Comparison of ENCODE assay signal across 29 cellular contexts in the genomic region with DNA sequence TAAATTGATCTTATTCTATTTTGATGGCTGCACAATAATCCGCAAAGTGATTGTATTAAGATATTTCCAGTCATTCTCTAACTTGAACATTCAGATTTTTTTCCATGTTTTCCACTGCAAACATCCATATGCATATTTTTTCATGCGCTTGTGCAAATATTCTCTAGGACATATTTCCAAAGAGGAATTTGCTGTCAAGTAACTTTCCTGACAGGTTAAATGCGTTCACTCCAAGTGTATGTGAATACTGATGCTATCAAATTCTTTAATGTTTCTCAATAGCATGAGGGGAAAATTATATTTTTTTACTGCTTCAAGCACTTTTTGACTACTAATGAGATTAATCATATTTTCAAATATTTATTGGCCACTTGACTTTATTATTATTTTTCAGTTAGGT.
A peak's percentile ranks its signal among the peaks of the same experiment; 100 is the strongest.
DNase-seq lines count a peak whose midpoint lies in the region; TF ChIP-seq lines count a peak whose summit lies in the region.
"Had no signal": no experiment of that assay in that cellular context is flagged by ENCODE, and none has a peak within 500 bp of the region (broad histone marks: within the 10 kb centered on the region; RNA-seq: fewer than 3 reads in every experiment).

No MANE protein-coding gene starts in this region.

- no peak overlapping the region for H3K4me2 ChIP-seq in neural cell (ENCODE audit: low read length)
- H3K4me2 ChIP-seq: A549; BLaER1; BLaER1 treated with 17β-estradiol and CSF1 and Interleukin-3, amounts not matched to agents 10 nM and 100 nM had no signal

- H3K9me3 Mint-ChIP-seq in activated CD4-positive, alpha-beta memory T cell treated with anti-CD3 and anti-CD28 coated beads, Interleukin-2, amount 10 ng/mL, durations not matched to agents 7 days and 5 days = no peaks in the 10 kb centered on the region
- H3K9me3 Mint-ChIP-seq: CD4-positive, alpha-beta T cell had no signal

- no peak overlapping the region for H2AFZ ChIP-seq in neural cell (ENCODE audit: low read depth, low read length)

- no peaks in the 10 kb centered on the region for H3K36me3 Mint-ChIP-seq in activated CD4-positive, alpha-beta memory T cell treated with anti-CD3 and anti-CD28 coated beads, Interleukin-2, amount 10 ng/mL, durations not matched to agents 7 days and 5 days (ENCODE audit: low read depth)
- H3K36me3 Mint-ChIP-seq: CD14-positive monocyte; CD4-positive, alpha-beta memory T cell; CD4-positive, CD25-positive, alpha-beta regulatory T cell; CD8-positive, alpha-beta memory T cell; CD8-positive, alpha-beta T cell had no signal

- no peak overlapping the region for H3K4me3 Mint-ChIP-seq in activated CD4-positive, alpha-beta memory T cell treated with anti-CD3 and anti-CD28 coated beads, Interleukin-2, amount 10 ng/mL, durations not matched to agents 7 days and 5 days
- H3K4me3 Mint-ChIP-seq: B cell; CD14-positive monocyte; CD4-positive, alpha-beta memory T cell; CD4-positive, alpha-beta T cell; CD4-positive, CD25-positive, alpha-beta regulatory T cell; CD8-positive, alpha-beta memory T cell; CD8-positive, alpha-beta T cell had no signal

- no peaks in the 10 kb centered on the region for H3K27me3 Mint-ChIP-seq in activated CD4-positive, alpha-beta memory T cell treated with anti-CD3 and anti-CD28 coated beads, Interleukin-2, amount 10 ng/mL, durations not matched to agents 7 days and 5 days
- H3K27me3 Mint-ChIP-seq: CD4-positive, CD25-positive, alpha-beta regulatory T cell; CD8-positive, alpha-beta memory T cell had no signal

- H3K36me3 ChIP-seq in neural cell (ENCODE audit: insufficient read depth, low read length) = no peaks in the 10 kb centered on the region
- H3K36me3 ChIP-seq: BE2C; BLaER1; BLaER1 treated with 17β-estradiol and CSF1 and Interleukin-3, amounts not matched to agents 10 nM and 100 nM had no signal

- no peak for DNase-seq in activated CD4-positive, alpha-beta memory T cell treated with anti-CD3 and anti-CD28 coated beads, Interleukin-2, amount 10 ng/mL, durations not matched to agents 7 days and 5 days
- DNase-seq: 8988T; ACHN; AML-193; BE2C; C1 segment of cervical spinal cord; Caco-2; Calu3; CD4-positive, alpha-beta memory T cell; CD4-positive, alpha-beta T cell; CD4-positive, CD25-positive, alpha-beta regulatory T cell; CD8-positive, alpha-beta memory T cell; CD8-positive, alpha-beta T cell; COR-L47; DMS 273 treated with DMSO at 0.1 percent for 48 hours; DMS153; DMS53; DMS79; DMS79 treated with DMSO at 0.1 percent for 48 hours; DND-41; EL had no signal

- no peak for TF ChIP-seq RAD21 in neural cell (conservative IDR thresholded peaks at IDR 0.05)

- no peaks in the 10 kb centered on the region for H3K79me2 ChIP-seq in neural cell (replicated peaks; ENCODE audit: insufficient read depth, low read length)

- CTCF ChIA-PET in activated CD4-positive, alpha-beta memory T cell treated with anti-CD3 and anti-CD28 coated beads, Interleukin-2, amount 10 ng/mL, durations not matched to agents 7 days and 5 days (lab: Charles Lee) = no interaction called here

- no peaks in the 10 kb centered on the region for H3F3A ChIP-seq in neural cell (ENCODE audit: insufficient read depth, low read length, poor library complexity, severe bottlenecking)

- no peak overlapping the region for H3K27ac ChIP-seq in neural cell (ENCODE audit: low read length)
- H3K27ac ChIP-seq: 22Rv1; A549; BLaER1; BLaER1 treated with 17β-estradiol and CSF1 and Interleukin-3, amounts not matched to agents 10 nM and 100 nM; C4-2B had no signal

- no peak overlapping the region for H3K9ac ChIP-seq in neural cell (ENCODE audit: low read length)
- H3K9ac ChIP-seq: BLaER1; BLaER1 treated with 17β-estradiol and CSF1 and Interleukin-3, amounts not matched to agents 10 nM and 100 nM had no signal

- no peak overlapping the region for H3K4me3 ChIP-seq in neural cell (ENCODE audit: low read length)
- H3K4me3 ChIP-seq: A549; BLaER1; BLaER1 treated with 17β-estradiol and CSF1 and Interleukin-3, amounts not matched to agents 10 nM and 100 nM had no signal

- TF ChIP-seq EP300 in neural cell (conservative IDR thresholded peaks at IDR 0.05; ENCODE audit: poor library complexity, severe bottlenecking) = peak; percentile 70

- no peaks in the 10 kb centered on the region for H3K4me1 Mint-ChIP-seq in activated CD4-positive, alpha-beta memory T cell treated with anti-CD3 and anti-CD28 coated beads, Interleukin-2, amount 10 ng/mL, durations not matched to agents 7 days and 5 days
- H3K4me1 Mint-ChIP-seq: B cell; CD14-positive monocyte; CD4-positive, alpha-beta memory T cell; CD4-positive, CD25-positive, alpha-beta regulatory T cell; CD8-positive, alpha-beta memory T cell had no signal

- no peak overlapping the region for H3K27ac Mint-ChIP-seq in activated CD4-positive, alpha-beta memory T cell treated with anti-CD3 and anti-CD28 coated beads, Interleukin-2, amount 10 ng/mL, durations not matched to agents 7 days and 5 days
- H3K27ac Mint-ChIP-seq: B cell; CD14-positive monocyte; CD4-positive, alpha-beta memory T cell; CD4-positive, alpha-beta T cell; CD4-positive, CD25-positive, alpha-beta regulatory T cell; CD8-positive, alpha-beta memory T cell; CD8-positive, alpha-beta T cell had no signal

- no peaks in the 10 kb centered on the region for H3K9me3 ChIP-seq in neural cell (ENCODE audit: low read length)
- H3K9me3 ChIP-seq: A549; BLaER1; BLaER1 treated with 17β-estradiol and CSF1 and Interleukin-3, amounts not matched to agents 10 nM and 100 nM; Caco-2 had no signal

- H3K27me3 ChIP-seq in neural cell (ENCODE audit: insufficient read depth, low read depth, low read length) = no peaks in the 10 kb centered on the region
- H3K27me3 ChIP-seq: BE2C; BLaER1; BLaER1 treated with 17β-estradiol and CSF1 and Interleukin-3, amounts not matched to agents 10 nM and 100 nM had no signal

- H4K20me1 ChIP-seq in neural cell (ENCODE audit: insufficient read depth) = no peaks in the 10 kb centered on the region
- H4K20me1 ChIP-seq: BLaER1; BLaER1 treated with 17β-estradiol and CSF1 and Interleukin-3, amounts not matched to agents 10 nM and 100 nM had no signal

- TF ChIP-seq CTCF in neural cell (IDR thresholded peaks at IDR 0.05; ENCODE audit: poor library complexity, severe bottlenecking) = no peak

- H3K9me2 ChIP-seq in neural cell (ENCODE audit: insufficient read depth, low read length) = no peaks in the 10 kb centered on the region

- POLR2A ChIA-PET in activated CD4-positive, alpha-beta memory T cell treated with anti-CD3 and anti-CD28 coated beads, Interleukin-2, amount 10 ng/mL, durations not matched to agents 7 days and 5 days (lab: Charles Lee) = no interaction called here

TF ChIP-seq in neural cell, 6 proteins besides CTCF, POLR2A, EP300 and RAD21:
- TF ChIP-seq, protein P1, sequence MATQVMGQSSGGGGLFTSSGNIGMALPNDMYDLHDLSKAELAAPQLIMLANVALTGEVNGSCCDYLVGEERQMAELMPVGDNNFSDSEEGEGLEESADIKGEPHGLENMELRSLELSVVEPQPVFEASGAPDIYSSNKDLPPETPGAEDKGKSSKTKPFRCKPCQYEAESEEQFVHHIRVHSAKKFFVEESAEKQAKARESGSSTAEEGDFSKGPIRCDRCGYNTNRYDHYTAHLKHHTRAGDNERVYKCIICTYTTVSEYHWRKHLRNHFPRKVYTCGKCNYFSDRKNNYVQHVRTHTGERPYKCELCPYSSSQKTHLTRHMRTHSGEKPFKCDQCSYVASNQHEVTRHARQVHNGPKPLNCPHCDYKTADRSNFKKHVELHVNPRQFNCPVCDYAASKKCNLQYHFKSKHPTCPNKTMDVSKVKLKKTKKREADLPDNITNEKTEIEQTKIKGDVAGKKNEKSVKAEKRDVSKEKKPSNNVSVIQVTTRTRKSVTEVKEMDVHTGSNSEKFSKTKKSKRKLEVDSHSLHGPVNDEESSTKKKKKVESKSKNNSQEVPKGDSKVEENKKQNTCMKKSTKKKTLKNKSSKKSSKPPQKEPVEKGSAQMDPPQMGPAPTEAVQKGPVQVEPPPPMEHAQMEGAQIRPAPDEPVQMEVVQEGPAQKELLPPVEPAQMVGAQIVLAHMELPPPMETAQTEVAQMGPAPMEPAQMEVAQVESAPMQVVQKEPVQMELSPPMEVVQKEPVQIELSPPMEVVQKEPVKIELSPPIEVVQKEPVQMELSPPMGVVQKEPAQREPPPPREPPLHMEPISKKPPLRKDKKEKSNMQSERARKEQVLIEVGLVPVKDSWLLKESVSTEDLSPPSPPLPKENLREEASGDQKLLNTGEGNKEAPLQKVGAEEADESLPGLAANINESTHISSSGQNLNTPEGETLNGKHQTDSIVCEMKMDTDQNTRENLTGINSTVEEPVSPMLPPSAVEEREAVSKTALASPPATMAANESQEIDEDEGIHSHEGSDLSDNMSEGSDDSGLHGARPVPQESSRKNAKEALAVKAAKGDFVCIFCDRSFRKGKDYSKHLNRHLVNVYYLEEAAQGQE (IDR thresholded peaks at IDR 0.05; ENCODE audit: borderline replicate concordance) = peak; percentile 99
- TF ChIP-seq TAF1 (IDR thresholded peaks at IDR 0.05; ENCODE audit: low read depth) = no peak
- TF ChIP-seq MXI1 (conservative IDR thresholded peaks at IDR 0.05; ENCODE audit: poor library complexity, severe bottlenecking) = no peak
- no peak for TF ChIP-seq SMC3 (conservative IDR thresholded peaks at IDR 0.05; ENCODE audit: poor library complexity)
- peak; percentile 19 for TF ChIP-seq POLR2AphosphoS5 (IDR thresholded peaks at IDR 0.05)
- no peak for TF ChIP-seq EZH2 (IDR thresholded peaks at IDR 0.05; ENCODE audit: borderline replicate concordance, insufficient read depth, low read length, poor library complexity, severe bottlenecking)
